12 cellular contexts compared by ENCODE assay signal in the genomic region with DNA sequence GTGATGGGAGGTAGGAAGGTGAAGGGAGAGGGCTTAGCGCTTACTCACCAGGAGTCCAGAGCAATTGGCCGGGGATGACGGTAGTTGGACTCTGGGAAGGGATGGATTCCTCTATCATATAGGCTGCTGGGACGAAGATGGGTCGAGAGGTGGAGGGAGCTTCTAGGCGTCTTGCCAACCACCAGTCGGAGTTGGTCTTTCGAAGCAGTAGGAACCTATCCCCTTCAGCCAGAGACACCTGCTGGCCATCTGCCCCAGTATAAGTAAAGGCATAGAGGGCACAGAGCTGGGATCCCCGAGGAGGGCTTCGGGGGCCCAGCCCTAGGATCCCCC. TPM values are rescaled to one million over a fixed set of nuclear protein-coding genes. Genes with fewer than 3 reads are reported as not detected.
DNase-seq lines count a peak whose midpoint lies in the region; ATAC-seq and TF ChIP-seq lines count a peak whose summit lies in the region.
"Had no signal": no experiment of that assay in that cellular context is flagged by ENCODE, and none has a peak within 500 bp of the region (broad histone marks: within the 10 kb centered on the region; RNA-seq: fewer than 3 reads in every experiment).

No MANE protein-coding gene starts in this region.

- CTCF ChIA-PET in activated CD4-positive, alpha-beta memory T cell treated with anti-CD3 and anti-CD28 coated beads for 36 hours (lab: Charles Lee): interaction anchor here (0.9 to 1.5 kb wide), 3 partner anchors 16 to 20 kb away, joined by 4 to 6 read pairs (median 5); no protein-coding TSS in a partner anchor

- intact Hi-C loops in activated CD4-positive, alpha-beta memory T cell treated with anti-CD3 and anti-CD28 coated beads for 36 hours (cut with micrococcal nuclease): loop anchor here (1.0 to 10.0 kb wide), 7 partner anchors 8 to 794 kb away; a partner anchor contains a TSS

- TF ChIP-seq POLR2A in gastroesophageal sphincter (IDR thresholded peaks at IDR 0.05) (no peak), erythroblast (IDR thresholded peaks at IDR 0.05; ENCODE audit: low read length) (no peak)

- no peaks in the 10 kb centered on the region for H3K36me3 ChIP-seq in gastroesophageal sphincter

- peak overlapping the region; percentile 98 for H3K27ac Mint-ChIP-seq in T-helper 1 cell treated with Interleukin-12 subunit alpha and Interleukin-12 subunit beta and Interleukin-4 antibody, amounts not matched to agents 30 μg/mL and 1 μg/mL, for 36 hours
- H3K27ac Mint-ChIP-seq in activated CD4-positive, alpha-beta memory T cell treated with anti-CD3 and anti-CD28 coated beads for 36 hours: peak overlapping the region; percentile 99
- H3K27ac Mint-ChIP-seq in stimulated activated naive CD8-positive, alpha-beta T cell treated with anti-CD3 and anti-CD28 coated beads, Interleukin-15, Interleukin-2, amounts not matched to agents 100 ng/mL and 50 ng/mL, for 24 hours: peak overlapping the region; percentile 100

- H3K4me3 Mint-ChIP-seq in T-helper 1 cell treated with Interleukin-12 subunit alpha and Interleukin-12 subunit beta and Interleukin-4 antibody, amounts not matched to agents 30 μg/mL and 1 μg/mL, for 36 hours: peak overlapping the region; percentile 96
- peak overlapping the region; percentile 87 for H3K4me3 Mint-ChIP-seq in activated CD4-positive, alpha-beta memory T cell treated with anti-CD3 and anti-CD28 coated beads for 36 hours
- peak overlapping the region; percentile 90 for H3K4me3 Mint-ChIP-seq in stimulated activated naive CD8-positive, alpha-beta T cell treated with anti-CD3 and anti-CD28 coated beads, Interleukin-15, Interleukin-2, amounts not matched to agents 100 ng/mL and 50 ng/mL, for 24 hours

- H3K9me3 ChIP-seq in gastroesophageal sphincter: no peaks in the 10 kb centered on the region

- DNase-seq in T-helper 1 cell (no peak), erythroblast (lab: John Stamatoyannopoulos, UW) (no peak), GDM1 (lab: John Stamatoyannopoulos, UW) (no peak)
- DNase-seq in activated CD4-positive, alpha-beta memory T cell treated with anti-CD3 and anti-CD28 coated beads for 36 hours: peak; percentile 24

- H3K9me3 Mint-ChIP-seq in T-helper 1 cell treated with Interleukin-12 subunit alpha and Interleukin-12 subunit beta and Interleukin-4 antibody, amounts not matched to agents 30 μg/mL and 1 μg/mL, for 36 hours: no peaks in the 10 kb centered on the region
- H3K9me3 Mint-ChIP-seq in activated CD4-positive, alpha-beta memory T cell treated with anti-CD3 and anti-CD28 coated beads for 36 hours: no peaks in the 10 kb centered on the region
- no peaks in the 10 kb centered on the region for H3K9me3 Mint-ChIP-seq in stimulated activated naive CD8-positive, alpha-beta T cell treated with anti-CD3 and anti-CD28 coated beads, Interleukin-15, Interleukin-2, amounts not matched to agents 100 ng/mL and 50 ng/mL, for 24 hours

- no peak for TF ChIP-seq EP300 in gastroesophageal sphincter (IDR thresholded peaks at IDR 0.05)

- H3K27me3 Mint-ChIP-seq in T-helper 1 cell treated with Interleukin-12 subunit alpha and Interleukin-12 subunit beta and Interleukin-4 antibody, amounts not matched to agents 30 μg/mL and 1 μg/mL, for 36 hours (ENCODE audit: low read depth): no peaks in the 10 kb centered on the region
- H3K27me3 Mint-ChIP-seq in activated CD4-positive, alpha-beta memory T cell treated with anti-CD3 and anti-CD28 coated beads for 36 hours: no peaks in the 10 kb centered on the region
- H3K27me3 Mint-ChIP-seq in stimulated activated naive CD8-positive, alpha-beta T cell treated with anti-CD3 and anti-CD28 coated beads, Interleukin-15, Interleukin-2, amounts not matched to agents 100 ng/mL and 50 ng/mL, for 24 hours: no peaks in the 10 kb centered on the region

- 83 to 89% methylated on average over 5 of the region's 10 CpGs for WGBS in gastroesophageal sphincter (ENCODE audit: low coverage in 1 of 2), 2 donors

- H3K27me3 ChIP-seq in gastroesophageal sphincter: peaks cover 87% of the 10 kb centered on the region

- peaks cover 59% of the 10 kb centered on the region for H3K4me1 Mint-ChIP-seq in T-helper 1 cell treated with Interleukin-12 subunit alpha and Interleukin-12 subunit beta and Interleukin-4 antibody, amounts not matched to agents 30 μg/mL and 1 μg/mL, for 36 hours (ENCODE audit: low read depth)
- peaks cover 59% of the 10 kb centered on the region for H3K4me1 Mint-ChIP-seq in activated CD4-positive, alpha-beta memory T cell treated with anti-CD3 and anti-CD28 coated beads for 36 hours (ENCODE audit: low read depth)
- peaks cover 72% of the 10 kb centered on the region for H3K4me1 Mint-ChIP-seq in stimulated activated naive CD8-positive, alpha-beta T cell treated with anti-CD3 and anti-CD28 coated beads, Interleukin-15, Interleukin-2, amounts not matched to agents 100 ng/mL and 50 ng/mL, for 24 hours (ENCODE audit: low read depth)

- no peak overlapping the region for H3K4me3 ChIP-seq in gastroesophageal sphincter
- H3K4me3 ChIP-seq: SK-N-MC had no signal

- peaks cover 25% of the 10 kb centered on the region for H3K36me3 Mint-ChIP-seq in T-helper 1 cell treated with Interleukin-12 subunit alpha and Interleukin-12 subunit beta and Interleukin-4 antibody, amounts not matched to agents 30 μg/mL and 1 μg/mL, for 36 hours (ENCODE audit: low read depth)
- peaks cover 45% of the 10 kb centered on the region for H3K36me3 Mint-ChIP-seq in activated CD4-positive, alpha-beta memory T cell treated with anti-CD3 and anti-CD28 coated beads for 36 hours
- peaks cover 21% of the 10 kb centered on the region for H3K36me3 Mint-ChIP-seq in stimulated activated naive CD8-positive, alpha-beta T cell treated with anti-CD3 and anti-CD28 coated beads, Interleukin-15, Interleukin-2, amounts not matched to agents 100 ng/mL and 50 ng/mL, for 24 hours (ENCODE audit: low read depth)

- peak overlapping the region in 3 of 4 donors; percentile 43 to 54 (median 50) for H3K27ac ChIP-seq in gastroesophageal sphincter
- H3K27ac ChIP-seq: SK-N-MC had no signal

- no peak for TF ChIP-seq CTCF in gastroesophageal sphincter (IDR thresholded peaks at IDR 0.05)

- peaks cover 0 to 17% (median 7%) of the 10 kb centered on the region in 3 donors for H3K4me1 ChIP-seq in gastroesophageal sphincter

- POLR2A ChIA-PET in activated CD4-positive, alpha-beta memory T cell treated with anti-CD3 and anti-CD28 coated beads for 36 hours (lab: Charles Lee): interaction anchor here (0.7 to 2.6 kb wide), 5 partner anchors 10 to 367 kb away, joined by 3 to 14 read pairs (median 3); a partner anchor contains a TSS

- ATAC-seq in gastroesophageal sphincter (no peak), GM19467 (IDR thresholded peaks at IDR 0.05; ENCODE audit: unreplicated experiment) (no peak)

RNA-seq across cellular contexts. Expression of a gene that starts 0.7 kb away (rescaled TPM):
- total RNA-seq in activated CD4-positive, alpha-beta memory T cell treated with anti-CD3 and anti-CD28 coated beads for 36 hours: 10 to 100 TPM; 78.9 to 88.4 TPM
- total RNA-seq in gastroesophageal sphincter: 10 to 100 TPM in 1 of 4 donors, 1 to 10 TPM in 3; 5.6 to 13.1 (median 8.9) TPM

RNA-seq across cellular contexts. Expression of a gene that starts 8.9 kb away (rescaled TPM):
- total RNA-seq in activated CD4-positive, alpha-beta memory T cell treated with anti-CD3 and anti-CD28 coated beads for 36 hours: 100 to 1,000 TPM; 354 to 364 TPM
- 100 to 1,000 TPM in 1 of 4 donors, 10 to 100 TPM in 3; 67.4 to 209 (median 81.7) TPM for total RNA-seq in gastroesophageal sphincter

RNA-seq across cellular contexts. Expression of a gene that starts 19.4 kb away (rescaled TPM):
- under 1 TPM in 1 of 2 experiments, not detected in 1; 0.07 TPM for total RNA-seq in activated CD4-positive, alpha-beta memory T cell treated with anti-CD3 and anti-CD28 coated beads for 36 hours
- total RNA-seq in gastroesophageal sphincter: 1 to 10 TPM in 1 of 4 donors, under 1 TPM in 3; 0.15 to 3.6 (median 0.30) TPM
- total RNA-seq: MCF 10A had no signal

RNA-seq across cellular contexts. Expression of a gene that starts 23.9 kb away (rescaled TPM):
- under 1 TPM; 0.34 to 0.69 TPM for total RNA-seq in activated CD4-positive, alpha-beta memory T cell treated with anti-CD3 and anti-CD28 coated beads for 36 hours
- total RNA-seq in gastroesophageal sphincter: not detected
- total RNA-seq: cerebellum, lower leg skin had no signal

RNA-seq across cellular contexts. Expression of a gene that starts 41.3 kb away (rescaled TPM):
- 10 to 100 TPM; 24.1 to 25.2 TPM for total RNA-seq in activated CD4-positive, alpha-beta memory T cell treated with anti-CD3 and anti-CD28 coated beads for 36 hours
- total RNA-seq in gastroesophageal sphincter: 10 to 100 TPM; 17.7 to 41.2 (median 36.5) TPM

Comparison
In these comparisons a context has a peak if more than half of its experiments do, and no peak if none do; other contexts are left out.
1. RNA of a gene that starts 0.7 kb away (total RNA-seq): 78.9 to 88.4 TPM in activated CD4-positive, alpha-beta memory T cell treated with anti-CD3 and anti-CD28 coated beads for 36 hours; 5.6 to 13.1 TPM in gastroesophageal sphincter; every median in the first group is over 4 times any median in the second.
2. Peak in every context shown above with its lines, with median percentiles within 50 percentile points of each other: H3K27ac Mint-ChIP-seq and H3K4me3 Mint-ChIP-seq.